In the genomic region with DNA sequence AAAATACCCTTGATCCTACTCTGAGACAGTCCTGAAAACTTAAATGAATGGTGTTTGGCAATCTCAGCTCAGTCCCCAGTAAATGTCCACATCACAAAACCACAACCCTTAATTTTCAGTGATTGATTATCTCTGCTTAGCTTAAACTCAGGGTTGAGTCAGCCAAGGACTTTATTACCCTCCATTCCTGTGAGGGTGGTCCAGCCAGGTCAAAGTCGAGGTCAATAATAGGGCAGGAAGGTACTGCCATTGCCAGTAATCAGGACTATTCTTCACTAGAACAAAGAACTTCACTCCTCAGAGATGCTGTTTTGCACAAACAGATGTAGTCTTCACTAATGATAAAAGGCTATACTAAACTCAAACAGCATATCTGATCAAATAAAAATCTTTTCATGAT, we compare ENCODE assay signal across 12 cellular contexts.
"Had no signal": no experiment of that assay in that cellular context is flagged by ENCODE, and none has a peak within 500 bp of the region (broad histone marks: within the 10 kb centered on the region; RNA-seq: fewer than 3 reads in every experiment).

No MANE protein-coding gene starts in this region.

- DNase-seq: activated effector memory CD4-positive, alpha-beta T cell treated with Interleukin-2 at 50 U/mL for 16 hours; activated T-cell treated with anti-CD3 and anti-CD28 coated beads, Interleukin-2, amount 50 U/mL, for 1 hour; amygdala; kidney; midbrain; substantia nigra; transverse colon had no signal

- H3K4me3 Mint-ChIP-seq: activated naive CD4-positive, alpha-beta T cell treated with anti-CD3 and anti-CD28 coated beads, Interleukin-2, amount 50 U/mL, for 24 hours; brain; stimulated activated memory B cell treated with anti-CD40 and anti-IgM and Interleukin-4, amounts not matched to agents 10 μg/mL and 1 μg/mL and 100 μg/mL, for 72 hours had no signal

- H3K27me3 ChIP-seq: right atrium auricular region, transverse colon had no signal

- H3K9me3 Mint-ChIP-seq: activated naive CD4-positive, alpha-beta T cell treated with anti-CD3 and anti-CD28 coated beads, Interleukin-2, amount 50 U/mL, for 24 hours; brain; stimulated activated memory B cell treated with anti-CD40 and anti-IgM and Interleukin-4, amounts not matched to agents 10 μg/mL and 1 μg/mL and 100 μg/mL, for 72 hours had no signal

- H3K27ac ChIP-seq: right atrium auricular region, transverse colon had no signal

- H3K4me3 ChIP-seq: right atrium auricular region, transverse colon had no signal

- ATAC-seq: activated CD4-positive, CD25-positive, alpha-beta regulatory T cell treated with anti-CD3 and anti-CD28 coated beads, Interleukin-2, amount 50 U/mL, for 24 hours; stimulated activated memory B cell treated with anti-CD40 and anti-IgM and Interleukin-4, amounts not matched to agents 10 μg/mL and 1 μg/mL and 100 μg/mL, for 72 hours had no signal

- H3K4me1 ChIP-seq: right atrium auricular region, transverse colon had no signal

- H3K36me3 Mint-ChIP-seq: activated naive CD4-positive, alpha-beta T cell treated with anti-CD3 and anti-CD28 coated beads, Interleukin-2, amount 50 U/mL, for 24 hours; brain; stimulated activated memory B cell treated with anti-CD40 and anti-IgM and Interleukin-4, amounts not matched to agents 10 μg/mL and 1 μg/mL and 100 μg/mL, for 72 hours had no signal

- H3K4me1 Mint-ChIP-seq: activated naive CD4-positive, alpha-beta T cell treated with anti-CD3 and anti-CD28 coated beads, Interleukin-2, amount 50 U/mL, for 24 hours; stimulated activated memory B cell treated with anti-CD40 and anti-IgM and Interleukin-4, amounts not matched to agents 10 μg/mL and 1 μg/mL and 100 μg/mL, for 72 hours had no signal

- H3K27me3 Mint-ChIP-seq: activated naive CD4-positive, alpha-beta T cell treated with anti-CD3 and anti-CD28 coated beads, Interleukin-2, amount 50 U/mL, for 24 hours; brain; stimulated activated memory B cell treated with anti-CD40 and anti-IgM and Interleukin-4, amounts not matched to agents 10 μg/mL and 1 μg/mL and 100 μg/mL, for 72 hours had no signal

- H3K9me3 ChIP-seq: right atrium auricular region, transverse colon had no signal

- H3K27ac Mint-ChIP-seq: activated naive CD4-positive, alpha-beta T cell treated with anti-CD3 and anti-CD28 coated beads, Interleukin-2, amount 50 U/mL, for 24 hours; brain; stimulated activated memory B cell treated with anti-CD40 and anti-IgM and Interleukin-4, amounts not matched to agents 10 μg/mL and 1 μg/mL and 100 μg/mL, for 72 hours had no signal
